In genomic region chr2:158120664-158121063, GRCh38 we compare ENCODE assay signal across 20 cellular contexts. TPM values are rescaled to one million over a fixed set of nuclear protein-coding genes. Genes with fewer than 3 reads are reported as not detected.
"Had no signal": no experiment of that assay in that cellular context is flagged by ENCODE, and none has a peak within 500 bp of the region (broad histone marks: within the 10 kb centered on the region; RNA-seq: fewer than 3 reads in every experiment).

No MANE protein-coding gene starts in this region.

- H3K4me3 ChIP-seq: coronary artery, heart right ventricle, right atrium auricular region, smooth muscle cell had no signal

- DNase-seq: activated CD4-positive, alpha-beta T cell treated with anti-CD3 and anti-CD28 coated beads for 48 hours; activated CD8-positive, alpha-beta memory T cell treated with anti-CD3 and anti-CD28 coated beads for 24 hours; activated naive CD4-positive, alpha-beta T cell treated with anti-CD3 and anti-CD28 coated beads for 36 hours; activated T-cell treated with anti-CD3 and anti-CD28 coated beads for 4 hours; caudate nucleus; effector CD4-positive, alpha-beta T cell; heart right ventricle; islet precursor cell; naive B cell; posterior cingulate gyrus; stimulated activated naive B cell treated with anti-CD40 and anti-IgM and Interleukin-4, amounts not matched to agents 10 μg/mL and 1 μg/mL and 100 μg/mL, for 72 hours; substantia nigra; trophoblast cell had no signal

- H3K36me3 ChIP-seq: heart right ventricle, right atrium auricular region had no signal

- H3K27ac ChIP-seq: coronary artery, heart right ventricle, right atrium auricular region had no signal

- H3K9me3 ChIP-seq: heart right ventricle, right atrium auricular region had no signal

- H3K4me1 ChIP-seq: heart right ventricle, right atrium auricular region had no signal

- ATAC-seq: activated T-helper 17 cell treated with anti-CD3 and anti-CD28 coated beads, Interleukin-2, amount 50 U/mL, for 72 hours; heart right ventricle; stimulated activated naive B cell treated with anti-CD40 and anti-IgM and Interleukin-4, amounts not matched to agents 10 μg/mL and 1 μg/mL and 100 μg/mL, for 72 hours had no signal

- H3K27me3 ChIP-seq: right atrium auricular region had no signal

RNA-seq across cellular contexts. Expression of gene UPP2, which starts 19.0 kb away (rescaled TPM):
- total RNA-seq: activated naive CD4-positive, alpha-beta T cell treated with anti-CD3 and anti-CD28 coated beads for 36 hours; activated T-helper 17 cell treated with anti-CD3 and anti-CD28 coated beads, Interleukin-2, amount 50 U/mL, for 72 hours; endothelial cell of umbilical vein; fibroblast of lung; heart right ventricle; lower leg skin; right atrium auricular region; smooth muscle cell had no signal
